In genomic region chr6:118542184-118542952, GRCh38 we compare ENCODE assay signal across 17 cellular contexts. TPM values are rescaled to one million over a fixed set of nuclear protein-coding genes. Genes with fewer than 3 reads are reported as not detected.
DNase-seq lines count a peak whose midpoint lies in the region; ATAC-seq and TF ChIP-seq lines count a peak whose summit lies in the region.
"Had no signal": no experiment of that assay in that cellular context is flagged by ENCODE, and none has a peak within 500 bp of the region (broad histone marks: within the 10 kb centered on the region; RNA-seq: fewer than 3 reads in every experiment).

No MANE protein-coding gene starts in this region.

- H3K9me3 ChIP-seq in SJCRH30 (replicated peaks) (no peaks in the 10 kb centered on the region), testis (no peaks in the 10 kb centered on the region)
- no peaks in the 10 kb centered on the region for H3K9me3 ChIP-seq in CD4-positive, alpha-beta T cell (ENCODE audit: control insufficient read depth, low read length)
- H3K9me3 ChIP-seq: gastrocnemius medialis had no signal

- DNase-seq in GM04504 (ENCODE audit: low read depth) (peak; percentile 21), SJCRH30 (peak; percentile 24 to 29), epithelial cell of prostate (ENCODE audit: low read depth, low spot score) (peak; percentile 6), skeletal muscle cell (ENCODE audit: low read depth) (peak; percentile 25), testis (no peak)
- no peak for DNase-seq in CD4-positive, alpha-beta T cell
- DNase-seq: activated CD4-positive, alpha-beta T cell treated with anti-CD3 and anti-CD28 coated beads for 48 hours; CD4-positive, CD25-positive, alpha-beta regulatory T cell; gastrocnemius medialis; KG1; naive B cell; NCI-H1694 treated with DMSO at 0.1 percent for 48 hours; NCI-H526 treated with DMSO at 0.1 percent for 48 hours; stimulated activated CD4-positive, alpha-beta T cell treated with anti-CD3 and anti-CD28 coated beads, Interleukin-2, amount 100 ng/mL, for 48 hours had no signal

- H3K9me3 Mint-ChIP-seq in CD4-positive, alpha-beta T cell, result no peaks in the 10 kb centered on the region
- H3K9me3 Mint-ChIP-seq: CD4-positive, CD25-positive, alpha-beta regulatory T cell; dendritic cell treated with granulocyte-macrophage colony-stimulating factor and Interleukin-4, amounts not matched to agents 40 ng/mL and 50 ng/mL, for 4 days; naive B cell; T-helper 2 cell treated with Interferon-gamma antibody and Interleukin-4, amounts not matched to agents 5 μg/mL and 100 μg/mL, for 36 hours had no signal

- CTCF ChIA-PET in CD4-positive, alpha-beta T cell (lab: Charles Lee), result no interaction called here

- H3K4me3 ChIP-seq in SJCRH30 (no peak overlapping the region), skeletal muscle cell (ENCODE audit: low read depth, low read length) (no peak overlapping the region), testis (no peak overlapping the region)
- H3K4me3 ChIP-seq: gastrocnemius medialis had no signal

- TF ChIP-seq CTCF in testis (IDR thresholded peaks at IDR 0.05), result no peak
- no peak for TF ChIP-seq CTCF in CD4-positive, alpha-beta T cell (IDR thresholded peaks at IDR 0.05)

- peaks cover 20% of the 10 kb centered on the region for H3K36me3 Mint-ChIP-seq in CD4-positive, alpha-beta T cell (ENCODE audit: low read depth)

- H3K27ac Mint-ChIP-seq in CD4-positive, alpha-beta T cell, result no peak overlapping the region
- H3K27ac Mint-ChIP-seq: CD4-positive, CD25-positive, alpha-beta regulatory T cell; dendritic cell treated with granulocyte-macrophage colony-stimulating factor and Interleukin-4, amounts not matched to agents 40 ng/mL and 50 ng/mL, for 4 days; T-helper 2 cell treated with Interferon-gamma antibody and Interleukin-4, amounts not matched to agents 5 μg/mL and 100 μg/mL, for 36 hours had no signal

- intact Hi-C loops in testis (cut with DNase I; ENCODE audit: low total_unique reads), result no loop called here
- intact Hi-C loops in CD4-positive, alpha-beta T cell (cut with DNase I, micrococcal nuclease), result no loop called here

- 94 to 96% methylated on average over 3 of the region's 3 CpGs for WGBS in testis, 2 donors

- H3K27me3 ChIP-seq in SJCRH30, result no peaks in the 10 kb centered on the region
- H3K27me3 ChIP-seq in testis, result no peaks in the 10 kb centered on the region
- no peaks in the 10 kb centered on the region for H3K27me3 ChIP-seq in CD4-positive, alpha-beta T cell (ENCODE audit: control insufficient read depth, insufficient read depth, low read length)
- H3K27me3 ChIP-seq: gastrocnemius medialis had no signal

- POLR2A ChIA-PET in CD4-positive, alpha-beta T cell (lab: Charles Lee), result interaction anchor here (0.6 kb wide), 1 partner anchor 324 kb away, joined by 3 read pairs; no protein-coding TSS in a partner anchor

- peaks cover 68% of the 10 kb centered on the region for H3K4me1 Mint-ChIP-seq in CD4-positive, alpha-beta T cell (ENCODE audit: low read depth)

- TF ChIP-seq POLR2A in testis (IDR thresholded peaks at IDR 0.05), result no peak

- ATAC-seq in HG02642 (IDR thresholded peaks at IDR 0.05; ENCODE audit: poor library complexity, unreplicated experiment), result no peak
- no peak for ATAC-seq in CD4-positive, alpha-beta T cell (ENCODE audit: poor library complexity)
- ATAC-seq: gastrocnemius medialis had no signal

- no peaks in the 10 kb centered on the region for H3K36me3 ChIP-seq in SJCRH30
- H3K36me3 ChIP-seq in testis (ENCODE audit: low read depth, missing control alignments), result no peaks in the 10 kb centered on the region
- H3K36me3 ChIP-seq: gastrocnemius medialis had no signal

- H3K27me3 Mint-ChIP-seq in CD4-positive, alpha-beta T cell, result no peaks in the 10 kb centered on the region
- H3K27me3 Mint-ChIP-seq: CD4-positive, CD25-positive, alpha-beta regulatory T cell; dendritic cell treated with granulocyte-macrophage colony-stimulating factor and Interleukin-4, amounts not matched to agents 40 ng/mL and 50 ng/mL, for 4 days; naive B cell had no signal

- peaks cover 8% of the 10 kb centered on the region for H3K4me1 ChIP-seq in SJCRH30
- peaks cover 2% of the 10 kb centered on the region for H3K4me1 ChIP-seq in testis

- H3K4me3 Mint-ChIP-seq in CD4-positive, alpha-beta T cell, result no peak overlapping the region
- H3K4me3 Mint-ChIP-seq: CD4-positive, CD25-positive, alpha-beta regulatory T cell; dendritic cell treated with granulocyte-macrophage colony-stimulating factor and Interleukin-4, amounts not matched to agents 40 ng/mL and 50 ng/mL, for 4 days; naive B cell; T-helper 2 cell treated with Interferon-gamma antibody and Interleukin-4, amounts not matched to agents 5 μg/mL and 100 μg/mL, for 36 hours had no signal

- H3K27ac ChIP-seq in SJCRH30 (no peak overlapping the region), epithelial cell of prostate (no peak overlapping the region), testis (no peak overlapping the region)
- no peak overlapping the region for H3K27ac ChIP-seq in CD4-positive, alpha-beta T cell (ENCODE audit: low read depth, low read length)

RNA-seq across cellular contexts. Expression of gene PLN, which starts 5.7 kb away (rescaled TPM):
- total RNA-seq in SJCRH30 (2014; rRNA removed; shearing (Covaris generic)), result 0.45 and 0.48 TPM in 2 replicates
- total RNA-seq in testis, result 1 to 10 TPM; 2.0 to 5.0 TPM
- polyA plus RNA-seq in testis (ENCODE audit: insufficient read depth, low read depth, low replicate concordance), result 15.2 TPM
- not detected for total RNA-seq in CD4-positive, alpha-beta T cell
- total RNA-seq: CD4-positive, CD25-positive, alpha-beta regulatory T cell had no signal

Comparison
In these comparisons a context has a peak if more than half of its experiments do, and no peak if none do; other contexts are left out.
1. DNase-seq: peak in GM04504 (single experiment), SJCRH30 (2 of 2), epithelial cell of prostate (single experiment) and skeletal muscle cell (single experiment); none in testis (single experiment) and CD4-positive, alpha-beta T cell (0 of 10).